1 cellular context compared by ENCODE assay signal in the genomic region with DNA sequence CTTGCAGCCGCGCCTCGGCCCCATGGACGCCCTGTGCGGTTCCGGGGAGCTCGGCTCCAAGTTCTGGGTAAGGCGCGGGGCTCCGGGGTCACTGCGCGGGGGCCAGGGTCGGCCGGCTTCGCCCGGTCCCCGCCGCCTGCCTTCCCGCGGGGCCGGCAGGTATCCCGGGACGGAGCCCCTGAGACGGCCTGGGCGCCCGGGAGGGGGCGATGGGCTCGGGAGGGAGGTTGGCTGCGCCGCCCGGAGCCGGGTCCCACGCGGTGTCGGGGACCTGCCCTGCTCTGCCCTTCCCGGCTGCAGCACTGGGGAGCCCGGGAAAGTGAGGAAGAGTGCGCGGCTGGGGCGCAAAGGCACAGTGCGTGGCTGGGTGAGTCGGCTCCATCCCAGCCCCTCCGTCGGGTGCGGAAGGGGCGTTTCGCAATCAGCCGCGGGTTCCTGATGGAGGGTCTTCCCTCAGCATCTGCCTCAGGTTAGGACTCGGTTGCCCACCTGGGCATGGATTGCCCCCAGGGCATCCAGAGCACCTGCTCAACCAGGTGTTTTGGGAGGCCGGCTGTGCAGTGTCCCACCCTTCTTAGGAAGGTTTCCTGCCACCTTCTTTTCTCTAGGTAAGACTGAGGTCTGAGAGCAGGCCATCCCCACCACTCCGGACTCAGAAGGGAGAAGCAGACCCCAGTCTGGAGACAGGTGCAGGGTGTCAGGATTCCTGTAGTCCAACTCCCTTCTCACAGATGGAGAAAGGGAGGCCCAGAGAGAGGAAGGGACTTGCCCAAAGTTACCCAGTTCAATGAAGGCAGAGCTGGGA.
TF ChIP-seq lines count a peak whose summit lies in the region.

No MANE protein-coding gene starts in this region.

TF ChIP-seq in HepG2, 621 proteins besides CTCF, POLR2A, EP300 and RAD21 (continued from another document and continues in another):
- no peak for TF ChIP-seq ZNF646 (CRISPR knock-in tag; IDR thresholded peaks at IDR 0.05)
- no peak for TF ChIP-seq ARID5B (CRISPR knock-in tag; IDR thresholded peaks at IDR 0.05)
- TF ChIP-seq ZNF510 (CRISPR knock-in tag; IDR thresholded peaks at IDR 0.05; ENCODE audit: low read depth): 0 out of 2 replicates have a peak, but pooled peaks have one; percentile 29
- TF ChIP-seq ZBTB20 (CRISPR knock-in tag; IDR thresholded peaks at IDR 0.05; ENCODE audit: borderline replicate concordance, low read depth): no peak
- TF ChIP-seq YY1 (IDR thresholded peaks at IDR 0.05; ENCODE audit: insufficient read depth, insufficient replicate concordance, low read depth, low read length): no peak
- TF ChIP-seq, protein P1, sequence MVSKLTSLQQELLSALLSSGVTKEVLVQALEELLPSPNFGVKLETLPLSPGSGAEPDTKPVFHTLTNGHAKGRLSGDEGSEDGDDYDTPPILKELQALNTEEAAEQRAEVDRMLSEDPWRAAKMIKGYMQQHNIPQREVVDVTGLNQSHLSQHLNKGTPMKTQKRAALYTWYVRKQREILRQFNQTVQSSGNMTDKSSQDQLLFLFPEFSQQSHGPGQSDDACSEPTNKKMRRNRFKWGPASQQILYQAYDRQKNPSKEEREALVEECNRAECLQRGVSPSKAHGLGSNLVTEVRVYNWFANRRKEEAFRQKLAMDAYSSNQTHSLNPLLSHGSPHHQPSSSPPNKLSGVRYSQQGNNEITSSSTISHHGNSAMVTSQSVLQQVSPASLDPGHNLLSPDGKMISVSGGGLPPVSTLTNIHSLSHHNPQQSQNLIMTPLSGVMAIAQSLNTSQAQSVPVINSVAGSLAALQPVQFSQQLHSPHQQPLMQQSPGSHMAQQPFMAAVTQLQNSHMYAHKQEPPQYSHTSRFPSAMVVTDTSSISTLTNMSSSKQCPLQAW (CRISPR knock-in tag; IDR thresholded peaks at IDR 0.05): 0 out of 2 replicates have a peak, but pooled peaks have one; percentile 34
- TF ChIP-seq ZMAT5 (CRISPR knock-in tag; IDR thresholded peaks at IDR 0.05; ENCODE audit: borderline replicate concordance, low read depth): no peak
- 0 out of 2 replicates have a peak, but pooled peaks have one; percentile 57 for TF ChIP-seq ZBTB46 (CRISPR knock-in tag; IDR thresholded peaks at IDR 0.05; ENCODE audit: borderline replicate concordance)
- peak; percentile 91 for TF ChIP-seq CEBPB (IDR thresholded peaks at IDR 0.05; ENCODE audit: borderline replicate concordance, low read depth, low read length)
- no peak for TF ChIP-seq KDM6A (CRISPR knock-in tag; IDR thresholded peaks at IDR 0.05; ENCODE audit: low read depth)
- TF ChIP-seq ZBTB7B (CRISPR knock-in tag; IDR thresholded peaks at IDR 0.05): peak; percentile 60; the same call in 1 of the 2 replicates
- TF ChIP-seq ZNF576 (CRISPR knock-in tag; IDR thresholded peaks at IDR 0.05): no peak
- peak; percentile 25; the same call in 1 of the 2 replicates for TF ChIP-seq TAF1 (CRISPR knock-in tag; IDR thresholded peaks at IDR 0.05)
- TF ChIP-seq ZBTB26 (CRISPR knock-in tag; IDR thresholded peaks at IDR 0.05; ENCODE audit: borderline replicate concordance): 0 out of 2 replicates have a peak, but pooled peaks have one; percentile 30
- peak; percentile 3; the same call in 1 of the 2 replicates for TF ChIP-seq PHF8 (CRISPR knock-in tag; IDR thresholded peaks at IDR 0.05)
- TF ChIP-seq KDM5A (IDR thresholded peaks at IDR 0.05; ENCODE audit: borderline replicate concordance, low read length): no peak
- TF ChIP-seq FOXC1 (CRISPR knock-in tag; IDR thresholded peaks at IDR 0.05; ENCODE audit: borderline replicate concordance): peak; percentile 32; the same call in 1 of the 2 replicates
- TF ChIP-seq, protein P2, sequence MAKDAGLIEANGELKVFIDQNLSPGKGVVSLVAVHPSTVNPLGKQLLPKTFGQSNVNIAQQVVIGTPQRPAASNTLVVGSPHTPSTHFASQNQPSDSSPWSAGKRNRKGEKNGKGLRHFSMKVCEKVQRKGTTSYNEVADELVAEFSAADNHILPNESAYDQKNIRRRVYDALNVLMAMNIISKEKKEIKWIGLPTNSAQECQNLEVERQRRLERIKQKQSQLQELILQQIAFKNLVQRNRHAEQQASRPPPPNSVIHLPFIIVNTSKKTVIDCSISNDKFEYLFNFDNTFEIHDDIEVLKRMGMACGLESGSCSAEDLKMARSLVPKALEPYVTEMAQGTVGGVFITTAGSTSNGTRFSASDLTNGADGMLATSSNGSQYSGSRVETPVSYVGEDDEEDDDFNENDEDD (CRISPR knock-in tag; IDR thresholded peaks at IDR 0.05; ENCODE audit: borderline replicate concordance): peak; percentile 16; the same call in 1 of the 2 replicates
- no peak for TF ChIP-seq KAT2B (IDR thresholded peaks at IDR 0.05; ENCODE audit: borderline replicate concordance, low read depth, low read length)
- TF ChIP-seq PAX8 (CRISPR knock-in tag; IDR thresholded peaks at IDR 0.05; ENCODE audit: borderline replicate concordance): no peak
- TF ChIP-seq KDM2A (CRISPR knock-in tag; IDR thresholded peaks at IDR 0.05; ENCODE audit: borderline replicate concordance, low read depth): no peak
- no peak for TF ChIP-seq HIC2 (CRISPR knock-in tag; IDR thresholded peaks at IDR 0.05; ENCODE audit: low read depth)
- 0 out of 2 replicates have a peak, but pooled peaks have one; percentile 71 for TF ChIP-seq ZNF570 (CRISPR knock-in tag; IDR thresholded peaks at IDR 0.05; ENCODE audit: borderline replicate concordance)
- no peak for TF ChIP-seq ZNF513 (CRISPR knock-in tag; conservative IDR thresholded peaks at IDR 0.05)
- no peak for TF ChIP-seq ZNF317 (CRISPR knock-in tag; IDR thresholded peaks at IDR 0.05)
- TF ChIP-seq ZNF530 (CRISPR knock-in tag; IDR thresholded peaks at IDR 0.05; ENCODE audit: low read depth): no peak
